In the genomic region with DNA sequence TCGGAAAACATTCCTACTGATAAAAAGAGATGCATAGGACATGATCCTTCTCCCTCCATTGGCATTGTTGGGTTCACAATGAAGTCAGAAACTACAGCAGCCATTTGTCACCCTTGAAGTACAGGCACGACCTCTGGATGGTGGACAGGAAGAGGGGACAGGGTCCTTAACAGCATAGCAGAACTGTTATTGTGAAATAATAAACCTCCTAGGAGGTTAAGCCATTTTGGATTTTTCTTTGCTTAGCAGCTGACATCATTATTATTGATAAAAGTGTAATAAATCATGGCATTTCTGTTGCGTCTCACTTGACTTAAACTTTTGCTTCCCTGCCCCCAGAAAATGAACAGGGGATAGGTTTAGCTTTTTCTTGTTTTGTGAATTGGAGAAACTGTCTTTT, we compare ENCODE assay signal across 11 cellular contexts.
"Had no signal": no experiment of that assay in that cellular context is flagged by ENCODE, and none has a peak within 500 bp of the region (broad histone marks: within the 10 kb centered on the region; RNA-seq: fewer than 3 reads in every experiment).

No MANE protein-coding gene starts in this region.

- FAIRE-seq: H1, H54 had no signal

- ATAC-seq: GM23338, HCT116 had no signal

- H3K4me3 ChIP-seq: GM23248, GM23338, HAP-1 had no signal

- H3K36me3 ChIP-seq: HAP-1 had no signal

- H3K9me3 ChIP-seq: HAP-1 had no signal

- H3K4me1 ChIP-seq: HAP-1 had no signal

- H2AFZ ChIP-seq: GM23248, GM23338 had no signal

- DNase-seq: GM23248, GOT3, H7, H9, HCEC 1CT, HFFc6 had no signal

- H3K27ac ChIP-seq: GM23248 had no signal

- H3K4me2 ChIP-seq: GM23338 had no signal

- H3K9ac ChIP-seq: GM23248 had no signal
